ENCODE assay signal across 13 cellular contexts in the genomic region with DNA sequence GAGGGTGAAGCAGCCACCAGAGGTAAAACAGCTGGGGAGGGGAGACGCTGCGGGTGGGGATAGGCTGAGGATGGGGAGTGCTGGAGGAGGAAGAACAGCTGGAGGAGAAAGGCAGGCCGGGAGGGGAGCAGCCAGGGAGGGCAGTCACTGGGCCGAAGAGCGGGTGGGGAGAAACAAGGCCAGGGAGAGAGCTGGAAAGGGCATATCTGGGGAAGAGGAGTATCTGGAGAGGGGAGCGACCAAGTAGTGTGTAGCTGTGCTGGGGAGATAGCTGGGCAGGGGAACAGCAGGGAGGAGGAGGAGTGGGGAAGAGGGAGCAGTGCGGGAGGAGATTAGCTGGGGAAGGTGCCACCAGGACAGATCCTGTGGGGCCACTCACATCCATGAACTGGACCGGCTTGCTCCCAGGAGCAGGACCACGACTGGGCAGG. TPM values are rescaled to one million over a fixed set of nuclear protein-coding genes. Genes with fewer than 3 reads are reported as not detected.
DNase-seq lines count a peak whose midpoint lies in the region; ATAC-seq and TF ChIP-seq lines count a peak whose summit lies in the region.
"Had no signal": no experiment of that assay in that cellular context is flagged by ENCODE, and none has a peak within 500 bp of the region (broad histone marks: within the 10 kb centered on the region; RNA-seq: fewer than 3 reads in every experiment).

No MANE protein-coding gene starts in this region.

- no peak for DNase-seq in effector memory CD8-positive, alpha-beta T cell
- peak; percentile 66 for DNase-seq in osteoblast (ENCODE audit: insufficient read length, low spot score, missing footprints)
- DNase-seq in sigmoid colon, result no peak
- DNase-seq in head of caudate nucleus, result no peak
- DNase-seq: amniotic stem cell, hippocampal formation, transverse colon had no signal

- H3K4me1 ChIP-seq in OCI-LY3 (ENCODE audit: low read length) (peaks cover 18% of the 10 kb centered on the region), osteoblast (ENCODE audit: insufficient read depth, low read length) (peaks cover 24% of the 10 kb centered on the region), sigmoid colon (peaks cover 0 to 11% (median 0%) of the 10 kb centered on the region in 4 donors)

- TF ChIP-seq CTCF in GM12875 (IDR thresholded peaks at IDR 0.05; ENCODE audit: borderline replicate concordance, insufficient read depth, low read depth, low read length) (no peak), OCI-LY3 (IDR thresholded peaks at IDR 0.05; ENCODE audit: low read depth, low read length) (no peak), osteoblast (IDR thresholded peaks at IDR 0.05; ENCODE audit: extremely low read depth, low read depth, low read length) (no peak), sigmoid colon (IDR thresholded peaks at IDR 0.05) (no peak)

- TF ChIP-seq POLR2A in sigmoid colon (IDR thresholded peaks at IDR 0.05), result no peak

- no peaks in the 10 kb centered on the region for H3K27me3 Mint-ChIP-seq in effector memory CD8-positive, alpha-beta T cell

- H2AFZ ChIP-seq in OCI-LY3 (ENCODE audit: low read depth, low read length) (no peak overlapping the region), osteoblast (ENCODE audit: low read length) (peak overlapping the region; percentile 76)

- H3K79me2 ChIP-seq in OCI-LY3 (ENCODE audit: low read length) (peaks cover 57% of the 10 kb centered on the region), osteoblast (ENCODE audit: insufficient read depth, low read length) (peaks cover 14% of the 10 kb centered on the region)

- H3K4me2 ChIP-seq in OCI-LY3 (ENCODE audit: low read length), result peak overlapping the region; percentile 95
- H3K4me2 ChIP-seq in osteoblast (ENCODE audit: insufficient read depth, low read length), result peak overlapping the region; percentile 83
- H3K4me2 ChIP-seq: SK-N-SH had no signal

- no peak for TF ChIP-seq EP300 in sigmoid colon (IDR thresholded peaks at IDR 0.05)

- H3K4me3 Mint-ChIP-seq in effector memory CD8-positive, alpha-beta T cell, result peak overlapping the region; percentile 96 to 98

- no peaks in the 10 kb centered on the region for H3K9me3 Mint-ChIP-seq in effector memory CD8-positive, alpha-beta T cell

- H3K27ac ChIP-seq in OCI-LY3 (ENCODE audit: low read length) (peak overlapping the region; percentile 66; the same call in 1 of the 2 replicates), osteoblast (ENCODE audit: low read depth, low read length) (peak overlapping the region; percentile 58), sigmoid colon (no peak overlapping the region)

- H3K4me1 Mint-ChIP-seq in effector memory CD8-positive, alpha-beta T cell (ENCODE audit: low read depth in 2 of 2), result peaks cover 28% of the 10 kb centered on the region in 2 donors

- peaks cover 16% of the 10 kb centered on the region for H3K36me3 Mint-ChIP-seq in effector memory CD8-positive, alpha-beta T cell (ENCODE audit: insufficient read depth)

- ATAC-seq in effector memory CD8-positive, alpha-beta T cell (replicated peaks), result no peak
- no peak for ATAC-seq in activated CD4-positive, CD25-positive, alpha-beta regulatory T cell treated with anti-CD3 and anti-CD28 coated beads, Interleukin-2, amount 50 U/mL, for 24 hours
- ATAC-seq in HG03520 (IDR thresholded peaks at IDR 0.05; ENCODE audit: unreplicated experiment), result no peak

- H3K9me3 ChIP-seq in OCI-LY3 (ENCODE audit: insufficient read depth, low read length), result no peaks in the 10 kb centered on the region
- H3K9me3 ChIP-seq in osteoblast (ENCODE audit: low read depth, low read length), result no peaks in the 10 kb centered on the region
- no peaks in the 10 kb centered on the region for H3K9me3 ChIP-seq in sigmoid colon
- H3K9me3 ChIP-seq: SK-N-SH, transverse colon had no signal

- peak overlapping the region in 1 of 2 donors; percentile 90 for H3K27ac Mint-ChIP-seq in effector memory CD8-positive, alpha-beta T cell

- peak overlapping the region; percentile 98 for H3K9ac ChIP-seq in OCI-LY3 (ENCODE audit: low read length)
- H3K9ac ChIP-seq: SK-N-SH had no signal

- WGBS in sigmoid colon, 2 donors, result 67 to 70% methylated on average over 9 of the region's 9 CpGs

- peaks cover 19% of the 10 kb centered on the region for H3K36me3 ChIP-seq in OCI-LY3 (replicated peaks; ENCODE audit: low read depth, low read length)
- no peaks in the 10 kb centered on the region for H3K36me3 ChIP-seq in osteoblast (ENCODE audit: insufficient read depth, low read length)
- H3K36me3 ChIP-seq in sigmoid colon, result no peaks in the 10 kb centered on the region
- H3K36me3 ChIP-seq: transverse colon had no signal

- H3K4me3 ChIP-seq in GM12875 (ENCODE audit: low read depth, low read length) (peak overlapping the region; percentile 63), OCI-LY3 (ENCODE audit: low read length) (peak overlapping the region; percentile 94), osteoblast (ENCODE audit: insufficient read depth, low read length) (peak overlapping the region; percentile 71), sigmoid colon (peak overlapping the region in 1 of 4 donors; percentile 21)

- no peaks in the 10 kb centered on the region for H4K20me1 ChIP-seq in OCI-LY3 (ENCODE audit: insufficient read depth, low read length)
- H4K20me1 ChIP-seq in osteoblast (ENCODE audit: insufficient read depth, low read length), result no peaks in the 10 kb centered on the region

- H3K27me3 ChIP-seq in OCI-LY3 (ENCODE audit: low read depth, low read length) (no peaks in the 10 kb centered on the region), osteoblast (ENCODE audit: insufficient read depth, low read length) (no peaks in the 10 kb centered on the region), sigmoid colon (no peaks in the 10 kb centered on the region)
- H3K27me3 ChIP-seq: transverse colon had no signal

- intact Hi-C loops in sigmoid colon (cut with DNase I), result no loop called here
- intact Hi-C loops in head of caudate nucleus (cut with DNase I), result no loop called here

RNA-seq across cellular contexts. Expression of a gene that starts 2.7 kb away (rescaled TPM):
- total RNA-seq in osteoblast, result 48.9 and 52.8 TPM in 2 replicates
- 1 to 10 TPM; 1.9 to 4.6 (median 3.7) TPM for total RNA-seq in sigmoid colon
- polyA plus RNA-seq in sigmoid colon, result 10 to 100 TPM in 1 of 3 donors, 1 to 10 TPM in 2; 3.7 to 68.4 (median 4.2) TPM

RNA-seq across cellular contexts. Expression of a gene that starts 8.7 kb away (rescaled TPM):
- total RNA-seq in osteoblast, result 67.3 and 67.5 TPM in 2 replicates
- 10 to 100 TPM; 24.6 to 39.9 (median 28.4) TPM for total RNA-seq in sigmoid colon
- polyA plus RNA-seq in sigmoid colon, result 10 to 100 TPM; 15.6 to 37.4 (median 18.5) TPM

RNA-seq across cellular contexts. Expression of a gene that starts 41.4 kb away (rescaled TPM):
- total RNA-seq in osteoblast (12.4 and 13.8 TPM in 2 replicates), sigmoid colon (10 to 100 TPM; 12.2 to 13.3 (median 12.9) TPM)
- 1 to 10 TPM; 1.2 to 7.4 (median 3.2) TPM for polyA plus RNA-seq in sigmoid colon

RNA-seq across cellular contexts. Expression of a gene that starts 54.3 kb away (rescaled TPM):
- 45.6 and 64.8 TPM in 2 replicates for total RNA-seq in osteoblast
- 10 to 100 TPM; 14.3 to 25.3 (median 18.6) TPM for total RNA-seq in sigmoid colon
- 100 to 1,000 TPM in 1 of 3 donors, 10 to 100 TPM in 2; 47.4 to 310 (median 65.4) TPM for polyA plus RNA-seq in sigmoid colon

RNA-seq across cellular contexts. Expression of a gene that starts 55.6 kb away (rescaled TPM):
- total RNA-seq in osteoblast (not detected in 2 replicates), sigmoid colon (not detected)
- polyA plus RNA-seq in sigmoid colon, result not detected
- total RNA-seq: skeletal muscle tissue, transverse colon had no signal
- polyA plus RNA-seq: SK-N-SH had no signal

Comparison
In these comparisons a context has a peak if more than half of its experiments do, and no peak if none do; other contexts are left out.
1. H3K27ac ChIP-seq: peak in OCI-LY3 (single experiment) and osteoblast (single experiment); none in sigmoid colon (0 of 4).